2 cellular contexts compared by ENCODE assay signal in the genomic region with DNA sequence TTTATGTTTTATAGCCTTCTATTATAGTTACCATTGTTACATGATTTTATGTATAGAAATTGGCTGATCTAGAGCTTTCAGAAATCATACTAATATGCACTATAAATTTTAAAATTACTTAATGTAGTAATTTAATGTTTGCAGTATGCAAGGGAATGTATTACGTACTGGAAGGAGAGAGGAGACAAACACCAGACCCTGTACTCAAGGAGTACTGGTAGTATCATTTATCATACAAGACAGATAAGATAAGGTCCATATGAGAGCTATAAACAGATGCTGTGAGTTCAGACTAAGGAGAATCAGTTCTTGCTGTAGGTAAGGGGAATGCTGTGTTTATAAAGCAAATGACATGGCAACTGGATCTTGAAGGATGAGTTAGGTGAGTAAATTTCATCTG.
TF ChIP-seq lines count a peak whose summit lies in the region.

No MANE protein-coding gene starts in this region.

TF ChIP-seq in liver, 16 proteins besides CTCF, POLR2A, EP300 and RAD21:
- TF ChIP-seq FOXA2 (IDR thresholded peaks at IDR 0.05): no peak
- no peak for TF ChIP-seq REST (IDR thresholded peaks at IDR 0.05)
- TF ChIP-seq FOXA1 (IDR thresholded peaks at IDR 0.05): no peak
- no peak for TF ChIP-seq YY1 (IDR thresholded peaks at IDR 0.05)
- no peak for TF ChIP-seq NR2F2 (IDR thresholded peaks at IDR 0.05)
- TF ChIP-seq, protein P1, sequence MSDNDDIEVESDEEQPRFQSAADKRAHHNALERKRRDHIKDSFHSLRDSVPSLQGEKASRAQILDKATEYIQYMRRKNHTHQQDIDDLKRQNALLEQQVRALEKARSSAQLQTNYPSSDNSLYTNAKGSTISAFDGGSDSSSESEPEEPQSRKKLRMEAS (IDR thresholded peaks at IDR 0.05): no peak
- no peak for TF ChIP-seq ATF3 (IDR thresholded peaks at IDR 0.05)
- TF ChIP-seq TAF1 (conservative IDR thresholded peaks at IDR 0.05): no peak
- TF ChIP-seq HNF4A (conservative IDR thresholded peaks at IDR 0.05): no peak
- no peak for TF ChIP-seq SP1 (IDR thresholded peaks at IDR 0.05)
- no peak for TF ChIP-seq RXRA (IDR thresholded peaks at IDR 0.05)
- TF ChIP-seq HNF4G (IDR thresholded peaks at IDR 0.05): no peak
- no peak for TF ChIP-seq EGR1 (IDR thresholded peaks at IDR 0.05; ENCODE audit: low read depth in 2 of 2)
TF ChIP-seq in liver: peak in this region for 0.

TF ChIP-seq in HepG2, 621 proteins besides CTCF, POLR2A, EP300 and RAD21:
- TF ChIP-seq NFRKB (IDR thresholded peaks at IDR 0.05): no peak
